Comparison of ENCODE assay signal across 15 cellular contexts in genomic region chr6:139150915-139151314, GRCh38. TPM values are rescaled to one million over a fixed set of nuclear protein-coding genes. Genes with fewer than 3 reads are reported as not detected.
DNase-seq lines count a peak whose midpoint lies in the region; ATAC-seq, FAIRE-seq and TF ChIP-seq lines count a peak whose summit lies in the region.
"Had no signal": no experiment of that assay in that cellular context is flagged by ENCODE, and none has a peak within 500 bp of the region (broad histone marks: within the 10 kb centered on the region; RNA-seq: fewer than 3 reads in every experiment).

No MANE protein-coding gene starts in this region.

- H3K4me1 Mint-ChIP-seq in CD4-positive, CD25-positive, alpha-beta regulatory T cell = peaks cover 73 to 89% (median 82%) of the 10 kb centered on the region in 4 donors
- H3K4me1 Mint-ChIP-seq in naive thymus-derived CD8-positive, alpha-beta T cell = peaks cover 58 to 91% (median 89%) of the 10 kb centered on the region in 4 donors

- CTCF ChIA-PET in HEK293 (lab: Yijun Ruan, JAX) = interaction anchor here (0.6 kb wide), 1 partner anchor 1807 kb away, joined by 4 read pairs; no protein-coding TSS in a partner anchor

- no peaks in the 10 kb centered on the region for H3K27me3 Mint-ChIP-seq in CD4-positive, CD25-positive, alpha-beta regulatory T cell
- H3K27me3 Mint-ChIP-seq in naive thymus-derived CD8-positive, alpha-beta T cell = no peaks in the 10 kb centered on the region

- peaks cover 96% of the 10 kb centered on the region for H3K4me1 ChIP-seq in CD4-positive, CD25-positive, alpha-beta regulatory T cell (ENCODE audit: control insufficient read depth, insufficient read depth, low read length, poor library complexity, severe bottlenecking)
- peaks cover 50% of the 10 kb centered on the region for H3K4me1 ChIP-seq in HEK293 (ENCODE audit: control insufficient read depth, insufficient read depth, low read length)
- H3K4me1 ChIP-seq: BE2C had no signal

- no peak for DNase-seq in CD4-positive, CD25-positive, alpha-beta regulatory T cell
- DNase-seq in bronchial epithelial cell (ENCODE audit: low read depth) (peak; percentile 92), cerebellar nuclear complex (lab: John Stamatoyannopoulos, UW) (no peak), Ammon's horn (ENCODE audit: low spot score) (no peak), T1000 (lab: John Stamatoyannopoulos, UW) (no peak), kidney glomerular epithelial cell (lab: John Stamatoyannopoulos, UW) (no peak)
- DNase-seq in naive thymus-derived CD8-positive, alpha-beta T cell = no peak
- DNase-seq: BE2C; colonic mucosa; immature natural killer cell; stimulated activated CD4-positive, alpha-beta T cell treated with anti-CD3 and anti-CD28 coated beads, Interleukin-4, amount 100 ng/mL, for 24 hours; stimulated activated naive CD4-positive, alpha-beta T cell had no signal

- no peaks in the 10 kb centered on the region for H3K9me3 Mint-ChIP-seq in CD4-positive, CD25-positive, alpha-beta regulatory T cell
- H3K9me3 Mint-ChIP-seq in naive thymus-derived CD8-positive, alpha-beta T cell = no peaks in the 10 kb centered on the region
- H3K9me3 Mint-ChIP-seq: immature natural killer cell had no signal

- peaks cover 6% of the 10 kb centered on the region for H3K36me3 ChIP-seq in CD4-positive, CD25-positive, alpha-beta regulatory T cell (ENCODE audit: control insufficient read depth, insufficient read depth, low read length)
- no peaks in the 10 kb centered on the region; a peak in 1 of 3 replicates for H3K36me3 ChIP-seq in HEK293 (ENCODE audit: control insufficient read depth in 2 of 2, insufficient read depth in 1 of 2, low read length in 2 of 2)
- H3K36me3 ChIP-seq in bronchial epithelial cell (ENCODE audit: control insufficient read depth, insufficient read depth, low read length) = no peaks in the 10 kb centered on the region
- H3K36me3 ChIP-seq: BE2C, colonic mucosa, right atrium auricular region had no signal

- H3K27me3 ChIP-seq in CD4-positive, CD25-positive, alpha-beta regulatory T cell (ENCODE audit: control insufficient read depth, insufficient read depth, low read length) = no peaks in the 10 kb centered on the region
- no peaks in the 10 kb centered on the region for H3K27me3 ChIP-seq in bronchial epithelial cell (ENCODE audit: control insufficient read depth, insufficient read depth, low read length)
- H3K27me3 ChIP-seq: BE2C, colonic mucosa, right atrium auricular region had no signal

- peak overlapping the region; percentile 25 to 87 (median 84) for H3K27ac Mint-ChIP-seq in CD4-positive, CD25-positive, alpha-beta regulatory T cell
- H3K27ac Mint-ChIP-seq in naive thymus-derived CD8-positive, alpha-beta T cell = peak overlapping the region; percentile 57 to 92 (median 78)

- ATAC-seq in CD4-positive, CD25-positive, alpha-beta regulatory T cell (ENCODE audit: low read depth in 2 of 2) = no peak
- ATAC-seq in naive thymus-derived CD8-positive, alpha-beta T cell = no peak
- ATAC-seq: GM12878 had no signal

- H3K4me3 Mint-ChIP-seq in CD4-positive, CD25-positive, alpha-beta regulatory T cell = peak overlapping the region; percentile 61 to 80 (median 76)
- H3K4me3 Mint-ChIP-seq in naive thymus-derived CD8-positive, alpha-beta T cell = peak overlapping the region; percentile 54 to 89 (median 73)

- H3K9me3 ChIP-seq in CD4-positive, CD25-positive, alpha-beta regulatory T cell (ENCODE audit: control insufficient read depth in 2 of 2, low read length in 2 of 2) = no peaks in the 10 kb centered on the region
- no peaks in the 10 kb centered on the region for H3K9me3 ChIP-seq in HEK293 (ENCODE audit: control insufficient read depth, insufficient read depth, low read depth, low read length)
- H3K9me3 ChIP-seq: BE2C, colonic mucosa, right atrium auricular region had no signal

- no peak for FAIRE-seq in bronchial epithelial cell (lab: Jason Lieb, UNC)
- FAIRE-seq: GM12878 had no signal

- H3K27ac ChIP-seq in CD4-positive, CD25-positive, alpha-beta regulatory T cell (ENCODE audit: insufficient read depth, low read length, poor library complexity, severe bottlenecking) = peak overlapping the region; percentile 38
- no peak overlapping the region for H3K27ac ChIP-seq in HEK293 (ENCODE audit: extremely low read depth, low read depth, low read length)
- H3K27ac ChIP-seq: colonic mucosa, right atrium auricular region had no signal

- peaks cover 5% of the 10 kb centered on the region for H3K36me3 Mint-ChIP-seq in CD4-positive, CD25-positive, alpha-beta regulatory T cell
- peaks cover 0 to 17% (median 0%) of the 10 kb centered on the region in 3 donors for H3K36me3 Mint-ChIP-seq in naive thymus-derived CD8-positive, alpha-beta T cell
- H3K36me3 Mint-ChIP-seq: immature natural killer cell had no signal

- POLR2A ChIA-PET in HEK293 (lab: Yijun Ruan, JAX) = no interaction called here
- POLR2A ChIA-PET in naive thymus-derived CD8-positive, alpha-beta T cell (lab: Charles Lee) = interaction anchor here (1.1 kb wide), 1 partner anchor 10 kb away, joined by 8 read pairs; no protein-coding TSS in a partner anchor

- TF ChIP-seq CTCF in HEK293 (tag by site-specific recombination; IDR thresholded peaks at IDR 0.05) (no peak), bronchial epithelial cell (IDR thresholded peaks at IDR 0.05; ENCODE audit: insufficient read depth, low read length, severe bottlenecking) (no peak)

- peak overlapping the region; percentile 79 for H3K4me3 ChIP-seq in CD4-positive, CD25-positive, alpha-beta regulatory T cell (ENCODE audit: low read depth, low read length)
- H3K4me3 ChIP-seq in HEK293 (ENCODE audit: low read depth, low read length) (no peak overlapping the region), bronchial epithelial cell (ENCODE audit: low read depth, low read length) (no peak overlapping the region)
- H3K4me3 ChIP-seq: colonic mucosa, GM12878, right atrium auricular region had no signal

TF ChIP-seq in HEK293, 187 proteins besides CTCF, POLR2A, EP300 and RAD21:
- peak; percentile 83 for TF ChIP-seq SCRT2 (tag by site-specific recombination; IDR thresholded peaks at IDR 0.05)
- 0 out of 2 replicates have a peak, but pooled peaks have one; percentile 16 for TF ChIP-seq IKZF3 (tag by site-specific recombination; IDR thresholded peaks at IDR 0.05)
- TF ChIP-seq ZNF24 (tag by site-specific recombination; IDR thresholded peaks at IDR 0.05) = no peak
- TF ChIP-seq ATF2 (tag by site-specific recombination; IDR thresholded peaks at IDR 0.05; ENCODE audit: low read depth) = no peak
- peak; percentile 80 for TF ChIP-seq SCRT1 (tag by site-specific recombination; IDR thresholded peaks at IDR 0.05; ENCODE audit: borderline replicate concordance)
- no peak for TF ChIP-seq ZNF580 (tag by site-specific recombination; IDR thresholded peaks at IDR 0.05)
- no peak for TF ChIP-seq ZNF747 (tag by site-specific recombination; IDR thresholded peaks at IDR 0.05)
- peak; percentile 88 for TF ChIP-seq ZBTB44 (tag by site-specific recombination; IDR thresholded peaks at IDR 0.05)
- no peak for TF ChIP-seq REPIN1 (tag by site-specific recombination; IDR thresholded peaks at IDR 0.05; ENCODE audit: low read depth)
- no peak for TF ChIP-seq ZNF626 (tag by site-specific recombination; IDR thresholded peaks at IDR 0.05)
- no peak for TF ChIP-seq ZFP3 (tag by site-specific recombination; IDR thresholded peaks at IDR 0.05; ENCODE audit: low read depth)

RNA-seq across cellular contexts. Expression of gene HECA, which starts 16.0 kb away (rescaled TPM):
- total RNA-seq in CD4-positive, CD25-positive, alpha-beta regulatory T cell = 165 TPM
- 1 to 10 TPM; 5.2 to 7.9 (median 6.3) TPM for polyA plus RNA-seq in CD4-positive, CD25-positive, alpha-beta regulatory T cell
- 23.8 and 25.5 TPM in 2 replicates for total RNA-seq in bronchial epithelial cell
- 100 to 1,000 TPM; 154 to 159 TPM for total RNA-seq in naive thymus-derived CD8-positive, alpha-beta T cell
- polyA plus RNA-seq in naive thymus-derived CD8-positive, alpha-beta T cell = 1 to 10 TPM; 4.6 to 8.5 (median 5.5) TPM
